8 cellular contexts compared by ENCODE assay signal in the genomic region with DNA sequence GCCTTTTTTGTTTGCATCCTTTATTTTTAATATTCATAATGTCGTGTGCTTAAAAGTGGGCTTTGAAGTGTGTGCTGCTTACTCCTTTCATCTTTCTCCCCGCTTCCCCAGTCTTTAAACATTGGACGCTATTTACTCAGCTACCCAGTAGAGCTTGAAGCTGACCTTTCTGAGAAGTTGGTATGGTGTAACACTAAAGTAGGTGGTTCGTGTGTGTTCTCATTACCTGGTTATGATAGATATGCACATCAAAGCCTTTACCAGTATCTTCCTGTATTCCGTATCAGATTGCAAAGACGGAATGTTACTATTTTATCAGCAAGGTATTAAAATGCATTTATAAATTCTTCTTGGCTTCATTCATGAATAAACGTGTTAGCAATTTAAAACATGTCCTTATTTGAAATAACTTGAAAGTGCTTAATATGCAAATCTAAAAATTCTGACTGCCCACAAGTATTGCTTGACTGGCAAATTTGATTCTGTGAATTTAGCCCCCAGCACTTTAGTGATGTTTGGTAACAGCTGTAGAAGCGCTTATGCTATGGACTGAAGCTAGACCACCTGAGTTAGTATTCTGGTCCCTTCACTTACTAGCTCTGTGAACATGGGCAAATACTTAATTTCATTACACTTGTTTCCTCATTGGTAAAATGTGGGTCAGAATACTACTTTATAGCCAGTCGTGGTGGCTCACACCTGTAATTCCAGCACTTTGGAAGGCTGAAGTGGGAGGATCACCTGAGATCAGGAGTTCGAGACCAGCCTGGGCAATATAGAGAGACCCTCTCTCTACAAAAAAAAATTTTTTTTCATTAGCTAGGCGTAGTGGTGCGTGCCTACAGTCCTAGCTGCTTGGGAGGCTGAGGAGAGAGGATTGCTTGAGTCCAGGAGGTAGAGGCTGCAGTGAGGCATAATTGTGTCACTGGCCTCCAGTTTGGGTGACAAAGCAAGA. TPM values are rescaled to one million over a fixed set of nuclear protein-coding genes. Genes with fewer than 3 reads are reported as not detected.
A peak's percentile ranks its signal among the peaks of the same experiment; 100 is the strongest.
DNase-seq lines count a peak whose midpoint lies in the region; ATAC-seq, FAIRE-seq and TF ChIP-seq lines count a peak whose summit lies in the region.

No MANE protein-coding gene starts in this region.

- no peak for TF ChIP-seq POLR2A in GM12892 (IDR thresholded peaks at IDR 0.05; ENCODE audit: low read depth, low read length)

- peak overlapping the region; percentile 98 for H3K27ac ChIP-seq in RWPE1

- ATAC-seq in HG03469 (IDR thresholded peaks at IDR 0.05; ENCODE audit: unreplicated experiment), result no peak
- no peak for ATAC-seq in HG03432 (IDR thresholded peaks at IDR 0.05; ENCODE audit: unreplicated experiment)
- ATAC-seq in HG03108 (IDR thresholded peaks at IDR 0.05; ENCODE audit: unreplicated experiment), result no peak

- TF ChIP-seq CTCF in RWPE1 (conservative IDR thresholded peaks at IDR 0.05; ENCODE audit: low read depth) (no peak), fibroblast of pulmonary artery (IDR thresholded peaks at IDR 0.05; ENCODE audit: low read length, missing control alignments) (no peak)

- POLR2A ChIA-PET in RWPE1 (lab: Yijun Ruan, JAX; ENCODE audit: low non-redundant PET), result no interaction called here

- DNase-seq in GM12892 (ENCODE audit: insufficient read length) (no peak), RWPE1 (ENCODE audit: low spot score) (peak; percentile 25), fibroblast of pulmonary artery (ENCODE audit: low read depth) (no peak), skeletal muscle cell (ENCODE audit: low read depth) (no peak), OCI-M2 (lab: John Stamatoyannopoulos, UW; ENCODE audit: unreplicated experiment) (no peak)

- CTCF ChIA-PET in RWPE1 (lab: Yijun Ruan, JAX), result interaction anchor here (0.5 to 0.7 kb wide), 2 partner anchors 11 to 120 kb away, joined by 3 read pairs; no protein-coding TSS in a partner anchor

- peak; percentile 57 for FAIRE-seq in GM12892 (lab: Jason Lieb, UNC)

- H3K4me3 ChIP-seq in fibroblast of pulmonary artery (replicated peaks; ENCODE audit: low read depth, low read length) (peak overlapping the region; percentile 91), skeletal muscle cell (ENCODE audit: low read depth, low read length) (peak overlapping the region; percentile 85)

RNA-seq across cellular contexts. Expression of a gene that starts 1.7 kb away (rescaled TPM):
- 41.7 TPM for polyA plus RNA-seq in GM12892 (2012; ENCODE audit: missing spikeins)

RNA-seq across cellular contexts. Expression of a gene that starts 17.9 kb away (rescaled TPM):
- not detected for polyA plus RNA-seq in GM12892 (2012; ENCODE audit: missing spikeins)

RNA-seq across cellular contexts. Expression of a gene that starts 51.8 kb away (rescaled TPM):
- 15.8 TPM for polyA plus RNA-seq in GM12892 (2012; ENCODE audit: missing spikeins)
